Comparison of ENCODE assay signal across 23 cellular contexts in the genomic region with DNA sequence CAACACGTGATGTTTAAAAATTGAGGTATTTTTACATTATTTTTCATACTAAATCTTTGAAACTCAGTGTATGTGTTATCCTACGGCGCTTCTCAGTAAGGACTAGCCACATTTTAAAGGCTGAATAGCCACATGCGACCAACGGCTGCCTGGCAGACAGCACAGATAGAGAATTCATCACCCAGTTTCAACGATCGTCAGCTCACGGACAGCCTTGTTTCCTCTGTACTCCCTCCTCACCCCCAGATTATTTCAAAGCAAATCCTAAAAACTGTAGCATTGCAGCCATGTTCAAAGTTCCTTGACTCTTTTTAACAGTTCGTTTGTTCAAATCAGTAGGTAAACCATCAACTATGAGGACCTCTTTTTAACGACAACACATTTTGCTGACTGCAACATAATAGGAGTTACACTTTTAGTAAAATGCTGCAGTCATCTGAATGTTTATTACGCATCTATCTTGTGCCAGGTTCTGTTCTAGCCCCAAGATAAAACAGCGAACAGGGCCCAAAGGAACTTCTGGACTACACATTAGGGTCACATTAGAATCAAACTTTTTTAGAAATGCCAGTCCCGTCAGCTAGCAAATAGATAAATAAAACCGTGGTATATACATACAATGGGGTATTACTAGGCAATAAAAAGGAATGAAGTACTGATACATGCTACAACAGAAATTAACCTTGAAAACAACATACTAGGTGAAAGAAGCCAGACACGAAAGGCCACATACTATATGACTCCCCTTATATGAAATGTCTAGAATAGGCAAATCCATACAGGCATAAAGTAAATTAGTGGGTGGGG.
"Had no signal": no experiment of that assay in that cellular context is flagged by ENCODE, and none has a peak within 500 bp of the region (broad histone marks: within the 10 kb centered on the region; RNA-seq: fewer than 3 reads in every experiment).

No MANE protein-coding gene starts in this region.

- H3K9me3 ChIP-seq: ascending aorta, breast epithelium, gastroesophageal sphincter, heart right ventricle, left lung, tibial artery had no signal

- DNase-seq: activated CD4-positive, alpha-beta T cell treated with anti-CD3 and anti-CD28 coated beads, Interleukin-2, amount 10 ng/mL, durations not matched to agents 7 days and 5 days; activated CD8-positive, alpha-beta T cell treated with anti-CD3 and anti-CD28 coated beads, Interleukin-2, amount 10 ng/mL, durations not matched to agents 7 days and 5 days; activated effector memory CD4-positive, alpha-beta T cell treated with Interleukin-2 at 50 U/mL for 16 hours; activated naive CD4-positive, alpha-beta T cell treated with anti-CD3 and anti-CD28 coated beads, Interleukin-2, amount 50 U/mL, for 16 hours; activated T-cell treated with anti-CD3 and anti-CD28 coated beads, Interleukin-2, amount 50 U/mL, for 4 hours; cerebellar nuclear complex; cortex of kidney; effector CD4-positive, alpha-beta T cell; heart right ventricle; left lung; occipital lobe; retina; stimulated activated CD4-positive, alpha-beta T cell treated with anti-CD3 and anti-CD28 coated beads, Interleukin-12 subunit alpha, Interleukin-12 subunit beta, amount 100 ng/mL, for 4 hours; stimulated activated CD4-positive, alpha-beta T cell treated with anti-CD3 and anti-CD28 coated beads, Interleukin-1b, Interleukin-23, amount 100 ng/mL, for 48 hours; stimulated activated CD8-positive, alpha-beta memory T cell treated with anti-CD3 and anti-CD28 coated beads, Interleukin-4, amount 100 ng/mL, for 48 hours; stimulated activated naive CD4-positive, alpha-beta T cell; T-helper 9 cell; tibial artery had no signal

- H3K36me3 ChIP-seq: ascending aorta, breast epithelium, gastroesophageal sphincter, heart right ventricle, left lung, tibial artery had no signal

- H3K27me3 ChIP-seq: ascending aorta, breast epithelium, gastroesophageal sphincter, tibial artery had no signal

- H3K4me1 ChIP-seq: breast epithelium had no signal

- ATAC-seq: activated CD4-positive, CD25-positive, alpha-beta regulatory T cell treated with anti-CD3 and anti-CD28 coated beads, Interleukin-2, amount 50 U/mL, for 24 hours; activated CD8-positive, alpha-beta T cell treated with anti-CD3 and anti-CD28 coated beads, Interleukin-2, amount 10 ng/mL, durations not matched to agents 7 days and 5 days; activated T-cell treated with anti-CD3 and anti-CD28 coated beads, Interleukin-2, amount 50 U/mL, for 4 hours; esophagus mucosa; gastroesophageal sphincter; heart right ventricle; left lung had no signal

- H3K27ac ChIP-seq: ascending aorta, breast epithelium, gastroesophageal sphincter, heart right ventricle, left lung, tibial artery had no signal

- H3K4me3 ChIP-seq: ascending aorta, breast epithelium, gastroesophageal sphincter, heart right ventricle, left lung, tibial artery had no signal
